Comparison of ENCODE assay signal across 7 cellular contexts in the genomic region with DNA sequence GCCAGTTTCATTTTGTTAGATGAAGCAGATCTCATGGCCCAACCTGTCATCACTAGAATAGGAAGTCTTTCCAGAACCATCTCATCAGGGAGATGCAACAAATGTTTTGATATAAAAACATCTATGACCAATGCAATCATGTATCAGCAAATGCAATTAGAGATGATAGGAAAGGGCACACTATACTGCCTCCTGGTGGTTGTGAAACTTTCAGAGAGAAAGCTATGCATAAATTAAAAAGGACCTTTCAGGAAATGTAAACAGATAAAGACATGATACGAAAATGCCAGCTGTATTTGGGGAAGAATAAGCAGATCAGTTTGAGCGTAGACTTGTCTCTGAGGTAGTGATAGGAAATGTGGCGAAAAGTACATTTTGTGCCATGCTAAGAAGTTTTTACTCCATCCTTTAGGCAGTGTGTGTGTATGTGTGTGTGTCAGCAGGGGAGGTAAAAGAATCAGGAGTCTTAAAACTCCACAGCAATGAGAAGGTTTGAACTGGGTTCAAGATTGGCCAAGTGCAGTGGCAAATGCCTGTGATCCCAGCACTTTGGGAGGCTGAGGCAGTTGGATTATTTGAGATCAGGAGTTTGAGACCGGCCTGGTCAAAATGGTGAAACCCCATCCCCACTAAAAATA.
A peak's percentile ranks its signal among the peaks of the same experiment; 100 is the strongest.
DNase-seq lines count a peak whose midpoint lies in the region; ATAC-seq and TF ChIP-seq lines count a peak whose summit lies in the region.

No MANE protein-coding gene starts in this region.

- no peaks in the 10 kb centered on the region for H3K9me3 Mint-ChIP-seq in activated naive CD8-positive, alpha-beta T cell treated with anti-CD3 and anti-CD28 coated beads, Interleukin-2, amount 50 U/mL, for 24 hours

- CTCF ChIA-PET in OCI-LY7 (lab: Charles Lee; ENCODE audit: unreplicated experiment): interaction anchor here (0.5 to 0.7 kb wide), 2 partner anchors 17 to 55 kb away, joined by 3 to 4 read pairs; no protein-coding TSS in a partner anchor

- no peak overlapping the region for H3K27ac Mint-ChIP-seq in activated naive CD8-positive, alpha-beta T cell treated with anti-CD3 and anti-CD28 coated beads, Interleukin-2, amount 50 U/mL, for 24 hours

- no peaks in the 10 kb centered on the region for H3K36me3 Mint-ChIP-seq in activated naive CD8-positive, alpha-beta T cell treated with anti-CD3 and anti-CD28 coated beads, Interleukin-2, amount 50 U/mL, for 24 hours (ENCODE audit: low read depth)

- H3K9me3 ChIP-seq in OCI-LY7 (ENCODE audit: low read length): no peaks in the 10 kb centered on the region

- H3K27ac ChIP-seq in OCI-LY7 (ENCODE audit: low read depth, low read length, poor library complexity, severe bottlenecking): no peak overlapping the region

- ATAC-seq in GM18502 (IDR thresholded peaks at IDR 0.05; ENCODE audit: poor library complexity, unreplicated experiment) (peak; percentile 68), HG02642 (IDR thresholded peaks at IDR 0.05; ENCODE audit: poor library complexity, unreplicated experiment) (peak; percentile 69)
- ATAC-seq in activated naive CD8-positive, alpha-beta T cell treated with anti-CD3 and anti-CD28 coated beads, Interleukin-2, amount 50 U/mL, for 24 hours: no peak

- no peaks in the 10 kb centered on the region for H3K36me3 ChIP-seq in OCI-LY7 (ENCODE audit: insufficient read depth, low read length)

- no peak overlapping the region for H3K4me2 ChIP-seq in OCI-LY7 (ENCODE audit: low read length)

- no peaks in the 10 kb centered on the region for H4K20me1 ChIP-seq in OCI-LY7 (ENCODE audit: insufficient read depth, low read length)

- no peak overlapping the region for H3K4me3 ChIP-seq in OCI-LY7 (ENCODE audit: low read depth, low read length, poor library complexity, severe bottlenecking)

- no peaks in the 10 kb centered on the region for H3K4me1 ChIP-seq in OCI-LY7 (ENCODE audit: insufficient read depth, low read length, poor library complexity, severe bottlenecking)

- POLR2A ChIA-PET in OCI-LY7 (lab: Charles Lee): no interaction called here

- intact Hi-C loops in OCI-LY7 (cut with micrococcal nuclease; ENCODE audit: unreplicated experiment): loop anchor here (5.0 kb wide), 1 partner anchor 418 kb away; no protein-coding TSS in a partner anchor

- no peaks in the 10 kb centered on the region for H3K27me3 Mint-ChIP-seq in activated naive CD8-positive, alpha-beta T cell treated with anti-CD3 and anti-CD28 coated beads, Interleukin-2, amount 50 U/mL, for 24 hours

- peak; percentile 81 for TF ChIP-seq CTCF in OCI-LY7 (conservative IDR thresholded peaks at IDR 0.05; ENCODE audit: low read length)

- no peaks in the 10 kb centered on the region for H3K79me2 ChIP-seq in OCI-LY7 (ENCODE audit: insufficient read depth, low read depth, low read length)

- BruUV-seq in OCI-LY7 (replicated peaks; lab: Mats Ljungman, UMichigan): no TSS peak

- no peaks in the 10 kb centered on the region for H3K9me2 ChIP-seq in OCI-LY7 (ENCODE audit: insufficient read depth, low read length)

- H2AFZ ChIP-seq in OCI-LY7 (ENCODE audit: low read length): no peak overlapping the region

- H3K4me3 Mint-ChIP-seq in activated naive CD8-positive, alpha-beta T cell treated with anti-CD3 and anti-CD28 coated beads, Interleukin-2, amount 50 U/mL, for 24 hours: no peak overlapping the region

- DNase-seq in OCI-LY7 (ENCODE audit: low spot score): peak; percentile 10
- DNase-seq in glomerular visceral epithelial cell (ENCODE audit: extremely low spot score): peak; percentile 22
- DNase-seq in activated naive CD8-positive, alpha-beta T cell treated with anti-CD3 and anti-CD28 coated beads, Interleukin-2, amount 50 U/mL, for 24 hours: no peak
- no peak for DNase-seq in activated CD8-positive, alpha-beta memory T cell treated with anti-CD3 and anti-CD28 coated beads, Interleukin-2, amount 50 U/mL, for 4 hours
- no peak for DNase-seq in stimulated activated CD4-positive, alpha-beta T cell treated with anti-CD3 and anti-CD28 coated beads, Interleukin-2, amount 100 ng/mL, for 48 hours

- H3K4me1 Mint-ChIP-seq in activated naive CD8-positive, alpha-beta T cell treated with anti-CD3 and anti-CD28 coated beads, Interleukin-2, amount 50 U/mL, for 24 hours: no peaks in the 10 kb centered on the region

Comparison
In these comparisons a context has a peak if more than half of its experiments do, and no peak if none do; other contexts are left out.
1. DNase-seq: peak in OCI-LY7 (single experiment) and glomerular visceral epithelial cell (single experiment); none in activated naive CD8-positive, alpha-beta T cell treated with anti-CD3 and anti-CD28 coated beads, Interleukin-2, amount 50 U/mL, for 24 hours (single experiment), activated CD8-positive, alpha-beta memory T cell treated with anti-CD3 and anti-CD28 coated beads, Interleukin-2, amount 50 U/mL, for 4 hours (single experiment) and stimulated activated CD4-positive, alpha-beta T cell treated with anti-CD3 and anti-CD28 coated beads, Interleukin-2, amount 100 ng/mL, for 48 hours (0 of 2).